In genomic region chr12:74722709-74723108, GRCh38 we compare ENCODE assay signal across 26 cellular contexts.
DNase-seq lines count a peak whose midpoint lies in the region; ATAC-seq and TF ChIP-seq lines count a peak whose summit lies in the region.
"Had no signal": no experiment of that assay in that cellular context is flagged by ENCODE, and none has a peak within 500 bp of the region (broad histone marks: within the 10 kb centered on the region; RNA-seq: fewer than 3 reads in every experiment).

No MANE protein-coding gene starts in this region.

- no peaks in the 10 kb centered on the region for H3K9me3 Mint-ChIP-seq in GM23338
- no peaks in the 10 kb centered on the region for H3K9me3 Mint-ChIP-seq in naive thymus-derived CD8-positive, alpha-beta T cell
- H3K9me3 Mint-ChIP-seq: activated naive CD4-positive, alpha-beta T cell treated with anti-CD3 and anti-CD28 coated beads for 36 hours; stimulated activated naive CD8-positive, alpha-beta T cell treated with anti-CD3 and anti-CD28 coated beads, Interleukin-15, Interleukin-2, amounts not matched to agents 100 ng/mL and 50 ng/mL, for 24 hours had no signal

- peak; percentile 57 for ATAC-seq in GM23338
- ATAC-seq in naive thymus-derived CD8-positive, alpha-beta T cell, result no peak
- ATAC-seq: esophagus mucosa, foreskin keratinocyte, PC-3 had no signal

- H3K4me1 ChIP-seq in GM23338 (ENCODE audit: insufficient read depth), result peaks cover 7% of the 10 kb centered on the region; the same call in 1 of the 2 replicates
- H3K4me1 ChIP-seq: foreskin keratinocyte, left ventricle myocardium inferior had no signal

- TF ChIP-seq CTCF in GM23338 (conservative IDR thresholded peaks at IDR 0.05; ENCODE audit: low read depth in 2 of 2) (no peak), epithelial cell of proximal tubule (conservative IDR thresholded peaks at IDR 0.05; ENCODE audit: low read depth, low read length) (no peak)

- H3K27me3 Mint-ChIP-seq in GM23338 (ENCODE audit: insufficient read depth, low read depth, poor library complexity), result no peaks in the 10 kb centered on the region
- peaks cover 0 to 5% (median 0%) of the 10 kb centered on the region in 5 donors for H3K27me3 Mint-ChIP-seq in naive thymus-derived CD8-positive, alpha-beta T cell
- H3K27me3 Mint-ChIP-seq: naive B cell; stimulated activated naive CD8-positive, alpha-beta T cell treated with anti-CD3 and anti-CD28 coated beads, Interleukin-15, Interleukin-2, amounts not matched to agents 100 ng/mL and 50 ng/mL, for 24 hours had no signal

- H3K36me3 ChIP-seq in GM23338 (ENCODE audit: insufficient read depth), result no peaks in the 10 kb centered on the region
- H3K36me3 ChIP-seq: left ventricle myocardium inferior had no signal

- H3K4me3 ChIP-seq in GM23338 (no peak overlapping the region), epithelial cell of proximal tubule (ENCODE audit: low read depth, low read length) (no peak overlapping the region)
- H3K4me3 ChIP-seq: coronary artery, GM23248, left ventricle myocardium inferior had no signal

- no peaks in the 10 kb centered on the region for H3K27me3 ChIP-seq in GM23338 (ENCODE audit: insufficient read depth)
- H3K27me3 ChIP-seq: foreskin keratinocyte had no signal

- no peaks in the 10 kb centered on the region for H3F3A ChIP-seq in GM23338 (replicated peaks; ENCODE audit: low read depth)

- peak overlapping the region; percentile 24; the same call in 1 of the 2 replicates for H3K27ac Mint-ChIP-seq in GM23338
- H3K27ac Mint-ChIP-seq in naive thymus-derived CD8-positive, alpha-beta T cell, result no peak overlapping the region
- H3K27ac Mint-ChIP-seq: activated naive CD4-positive, alpha-beta T cell treated with anti-CD3 and anti-CD28 coated beads for 36 hours; naive B cell; stimulated activated naive CD8-positive, alpha-beta T cell treated with anti-CD3 and anti-CD28 coated beads, Interleukin-15, Interleukin-2, amounts not matched to agents 100 ng/mL and 50 ng/mL, for 24 hours had no signal

- peak; percentile 33 for DNase-seq in GM23338 (ENCODE audit: low spot score)
- peak; percentile 62 for DNase-seq in HK-2 (ENCODE audit: unreplicated experiment)
- DNase-seq in epithelial cell of proximal tubule (ENCODE audit: low read depth), result peak; percentile 78
- DNase-seq in renal cortical epithelial cell (ENCODE audit: low read depth), result peak; percentile 91
- DNase-seq in naive thymus-derived CD8-positive, alpha-beta T cell, result no peak
- DNase-seq in activated CD4-positive, alpha-beta T cell treated with anti-CD3 and anti-CD28 coated beads, Interleukin-2, amount 50 U/mL, for 48 hours, result no peak
- DNase-seq in NCI-H2081 (lab: John Stamatoyannopoulos, UW), result no peak
- DNase-seq in NCI-H2029 (lab: John Stamatoyannopoulos, UW), result no peak
- DNase-seq: activated CD4-positive, alpha-beta T cell treated with anti-CD3 and anti-CD28 coated beads, Interleukin-2, amount 50 U/mL, for 1 hour; activated naive CD4-positive, alpha-beta T cell treated with anti-CD3 and anti-CD28 coated beads for 36 hours; amygdala; DND-41; foreskin keratinocyte; GM23248; left ventricle myocardium inferior; naive B cell; NCI-H1694 treated with DMSO at 0.1 percent for 48 hours; NCI-H524 treated with DMSO at 0.1 percent for 48 hours; NK-92 treated with Interleukin-12 subunit alpha and Interleukin-12 subunit beta, amount 100 ng/mL, for 24 hours; PC-3; SHP77 treated with DMSO at 0.1 percent for 48 hours had no signal

- H3K79me2 ChIP-seq in GM23338 (replicated peaks; ENCODE audit: insufficient read depth), result no peaks in the 10 kb centered on the region

- H3K4me3 Mint-ChIP-seq in GM23338, result no peak overlapping the region
- no peak overlapping the region for H3K4me3 Mint-ChIP-seq in naive thymus-derived CD8-positive, alpha-beta T cell
- H3K4me3 Mint-ChIP-seq: activated naive CD4-positive, alpha-beta T cell treated with anti-CD3 and anti-CD28 coated beads for 36 hours; CD14-positive monocyte; naive B cell; stimulated activated naive CD8-positive, alpha-beta T cell treated with anti-CD3 and anti-CD28 coated beads, Interleukin-15, Interleukin-2, amounts not matched to agents 100 ng/mL and 50 ng/mL, for 24 hours had no signal

- POLR2A ChIA-PET in naive thymus-derived CD8-positive, alpha-beta T cell (lab: Charles Lee), result no interaction called here

- H4K20me1 ChIP-seq in GM23338 (replicated peaks; ENCODE audit: insufficient read depth), result no peaks in the 10 kb centered on the region

- H3K9me2 ChIP-seq in GM23338 (ENCODE audit: insufficient read depth), result peaks cover 6% of the 10 kb centered on the region; the same call in 1 of the 2 replicates

- peaks cover 17% of the 10 kb centered on the region for H3K4me1 Mint-ChIP-seq in GM23338
- no peaks in the 10 kb centered on the region for H3K4me1 Mint-ChIP-seq in naive thymus-derived CD8-positive, alpha-beta T cell
- H3K4me1 Mint-ChIP-seq: CD14-positive monocyte, naive B cell had no signal

- no peaks in the 10 kb centered on the region for H3K36me3 Mint-ChIP-seq in GM23338 (ENCODE audit: low read depth)
- H3K36me3 Mint-ChIP-seq in naive thymus-derived CD8-positive, alpha-beta T cell, result no peaks in the 10 kb centered on the region
- H3K36me3 Mint-ChIP-seq: CD14-positive monocyte, naive B cell had no signal

- H3K4me2 ChIP-seq in GM23338, result no peak overlapping the region

- peak overlapping the region; percentile 61; the same call in 1 of the 2 replicates for H2AFZ ChIP-seq in GM23338
- H2AFZ ChIP-seq: GM23248 had no signal

- H3K27ac ChIP-seq in GM23338 (ENCODE audit: low read depth), result no peak overlapping the region
- H3K27ac ChIP-seq: coronary artery, foreskin keratinocyte, GM23248, left ventricle myocardium inferior, VCaP had no signal

TF ChIP-seq in GM23338, 12 proteins besides CTCF, POLR2A, EP300 and RAD21 (continues in another document):
- TF ChIP-seq STAT1 (IDR thresholded peaks at IDR 0.05; ENCODE audit: unreplicated experiment) (no peak), CREB1 (CRISPR knock-in tag; IDR thresholded peaks at IDR 0.05; ENCODE audit: low read depth) (no peak), EZH2phosphoT487 (IDR thresholded peaks at IDR 0.05; ENCODE audit: unreplicated experiment) (no peak), ZNF114 (CRISPR knock-in tag; IDR thresholded peaks at IDR 0.05) (no peak), NANOG (IDR thresholded peaks at IDR 0.05; ENCODE audit: borderline replicate concordance) (no peak), ZNF331 (CRISPR knock-in tag; IDR thresholded peaks at IDR 0.05; ENCODE audit: low read depth) (no peak), POLR2AphosphoS5 (IDR thresholded peaks at IDR 0.05; ENCODE audit: low read depth) (no peak)
- TF ChIP-seq, protein P1, sequence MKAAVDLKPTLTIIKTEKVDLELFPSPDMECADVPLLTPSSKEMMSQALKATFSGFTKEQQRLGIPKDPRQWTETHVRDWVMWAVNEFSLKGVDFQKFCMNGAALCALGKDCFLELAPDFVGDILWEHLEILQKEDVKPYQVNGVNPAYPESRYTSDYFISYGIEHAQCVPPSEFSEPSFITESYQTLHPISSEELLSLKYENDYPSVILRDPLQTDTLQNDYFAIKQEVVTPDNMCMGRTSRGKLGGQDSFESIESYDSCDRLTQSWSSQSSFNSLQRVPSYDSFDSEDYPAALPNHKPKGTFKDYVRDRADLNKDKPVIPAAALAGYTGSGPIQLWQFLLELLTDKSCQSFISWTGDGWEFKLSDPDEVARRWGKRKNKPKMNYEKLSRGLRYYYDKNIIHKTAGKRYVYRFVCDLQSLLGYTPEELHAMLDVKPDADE (IDR thresholded peaks at IDR 0.05), result no peak

Comparison
In these comparisons a context has a peak if more than half of its experiments do, and no peak if none do; other contexts are left out.
1. DNase-seq: peak in GM23338 (single experiment), HK-2 (single experiment), epithelial cell of proximal tubule (single experiment) and renal cortical epithelial cell (single experiment); none in naive thymus-derived CD8-positive, alpha-beta T cell (0 of 10), activated CD4-positive, alpha-beta T cell treated with anti-CD3 and anti-CD28 coated beads, Interleukin-2, amount 50 U/mL, for 48 hours (0 of 2), NCI-H2081 (0 of 2) and NCI-H2029 (single experiment).